1 cellular context compared by ENCODE assay signal in the genomic region with DNA sequence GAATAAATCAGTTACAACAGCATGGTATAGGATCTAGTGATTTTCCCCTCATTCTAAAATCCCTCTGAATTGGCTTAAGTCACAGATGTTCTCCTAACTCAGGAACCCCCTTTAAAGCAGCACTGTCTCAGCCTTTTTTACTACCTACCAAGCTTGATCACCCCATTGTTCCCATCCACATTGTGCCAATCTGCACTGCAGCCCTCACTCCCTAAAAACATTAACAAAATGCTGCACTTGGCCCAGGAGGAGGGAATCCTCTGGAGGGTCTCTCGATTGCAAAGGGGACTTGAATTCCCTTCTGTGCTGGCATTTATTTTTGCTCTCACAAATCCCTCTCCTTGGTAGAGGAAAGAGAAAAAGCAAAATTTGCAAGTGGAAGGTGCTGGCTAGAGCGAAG.
TF ChIP-seq lines count a peak whose summit lies in the region.

No MANE protein-coding gene starts in this region.

TF ChIP-seq in GM23338, 12 proteins besides CTCF, POLR2A, EP300 and RAD21 (continued from another document):
- TF ChIP-seq, protein P1, sequence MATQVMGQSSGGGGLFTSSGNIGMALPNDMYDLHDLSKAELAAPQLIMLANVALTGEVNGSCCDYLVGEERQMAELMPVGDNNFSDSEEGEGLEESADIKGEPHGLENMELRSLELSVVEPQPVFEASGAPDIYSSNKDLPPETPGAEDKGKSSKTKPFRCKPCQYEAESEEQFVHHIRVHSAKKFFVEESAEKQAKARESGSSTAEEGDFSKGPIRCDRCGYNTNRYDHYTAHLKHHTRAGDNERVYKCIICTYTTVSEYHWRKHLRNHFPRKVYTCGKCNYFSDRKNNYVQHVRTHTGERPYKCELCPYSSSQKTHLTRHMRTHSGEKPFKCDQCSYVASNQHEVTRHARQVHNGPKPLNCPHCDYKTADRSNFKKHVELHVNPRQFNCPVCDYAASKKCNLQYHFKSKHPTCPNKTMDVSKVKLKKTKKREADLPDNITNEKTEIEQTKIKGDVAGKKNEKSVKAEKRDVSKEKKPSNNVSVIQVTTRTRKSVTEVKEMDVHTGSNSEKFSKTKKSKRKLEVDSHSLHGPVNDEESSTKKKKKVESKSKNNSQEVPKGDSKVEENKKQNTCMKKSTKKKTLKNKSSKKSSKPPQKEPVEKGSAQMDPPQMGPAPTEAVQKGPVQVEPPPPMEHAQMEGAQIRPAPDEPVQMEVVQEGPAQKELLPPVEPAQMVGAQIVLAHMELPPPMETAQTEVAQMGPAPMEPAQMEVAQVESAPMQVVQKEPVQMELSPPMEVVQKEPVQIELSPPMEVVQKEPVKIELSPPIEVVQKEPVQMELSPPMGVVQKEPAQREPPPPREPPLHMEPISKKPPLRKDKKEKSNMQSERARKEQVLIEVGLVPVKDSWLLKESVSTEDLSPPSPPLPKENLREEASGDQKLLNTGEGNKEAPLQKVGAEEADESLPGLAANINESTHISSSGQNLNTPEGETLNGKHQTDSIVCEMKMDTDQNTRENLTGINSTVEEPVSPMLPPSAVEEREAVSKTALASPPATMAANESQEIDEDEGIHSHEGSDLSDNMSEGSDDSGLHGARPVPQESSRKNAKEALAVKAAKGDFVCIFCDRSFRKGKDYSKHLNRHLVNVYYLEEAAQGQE (IDR thresholded peaks at IDR 0.05; ENCODE audit: unreplicated experiment): no peak
- TF ChIP-seq, protein P2, sequence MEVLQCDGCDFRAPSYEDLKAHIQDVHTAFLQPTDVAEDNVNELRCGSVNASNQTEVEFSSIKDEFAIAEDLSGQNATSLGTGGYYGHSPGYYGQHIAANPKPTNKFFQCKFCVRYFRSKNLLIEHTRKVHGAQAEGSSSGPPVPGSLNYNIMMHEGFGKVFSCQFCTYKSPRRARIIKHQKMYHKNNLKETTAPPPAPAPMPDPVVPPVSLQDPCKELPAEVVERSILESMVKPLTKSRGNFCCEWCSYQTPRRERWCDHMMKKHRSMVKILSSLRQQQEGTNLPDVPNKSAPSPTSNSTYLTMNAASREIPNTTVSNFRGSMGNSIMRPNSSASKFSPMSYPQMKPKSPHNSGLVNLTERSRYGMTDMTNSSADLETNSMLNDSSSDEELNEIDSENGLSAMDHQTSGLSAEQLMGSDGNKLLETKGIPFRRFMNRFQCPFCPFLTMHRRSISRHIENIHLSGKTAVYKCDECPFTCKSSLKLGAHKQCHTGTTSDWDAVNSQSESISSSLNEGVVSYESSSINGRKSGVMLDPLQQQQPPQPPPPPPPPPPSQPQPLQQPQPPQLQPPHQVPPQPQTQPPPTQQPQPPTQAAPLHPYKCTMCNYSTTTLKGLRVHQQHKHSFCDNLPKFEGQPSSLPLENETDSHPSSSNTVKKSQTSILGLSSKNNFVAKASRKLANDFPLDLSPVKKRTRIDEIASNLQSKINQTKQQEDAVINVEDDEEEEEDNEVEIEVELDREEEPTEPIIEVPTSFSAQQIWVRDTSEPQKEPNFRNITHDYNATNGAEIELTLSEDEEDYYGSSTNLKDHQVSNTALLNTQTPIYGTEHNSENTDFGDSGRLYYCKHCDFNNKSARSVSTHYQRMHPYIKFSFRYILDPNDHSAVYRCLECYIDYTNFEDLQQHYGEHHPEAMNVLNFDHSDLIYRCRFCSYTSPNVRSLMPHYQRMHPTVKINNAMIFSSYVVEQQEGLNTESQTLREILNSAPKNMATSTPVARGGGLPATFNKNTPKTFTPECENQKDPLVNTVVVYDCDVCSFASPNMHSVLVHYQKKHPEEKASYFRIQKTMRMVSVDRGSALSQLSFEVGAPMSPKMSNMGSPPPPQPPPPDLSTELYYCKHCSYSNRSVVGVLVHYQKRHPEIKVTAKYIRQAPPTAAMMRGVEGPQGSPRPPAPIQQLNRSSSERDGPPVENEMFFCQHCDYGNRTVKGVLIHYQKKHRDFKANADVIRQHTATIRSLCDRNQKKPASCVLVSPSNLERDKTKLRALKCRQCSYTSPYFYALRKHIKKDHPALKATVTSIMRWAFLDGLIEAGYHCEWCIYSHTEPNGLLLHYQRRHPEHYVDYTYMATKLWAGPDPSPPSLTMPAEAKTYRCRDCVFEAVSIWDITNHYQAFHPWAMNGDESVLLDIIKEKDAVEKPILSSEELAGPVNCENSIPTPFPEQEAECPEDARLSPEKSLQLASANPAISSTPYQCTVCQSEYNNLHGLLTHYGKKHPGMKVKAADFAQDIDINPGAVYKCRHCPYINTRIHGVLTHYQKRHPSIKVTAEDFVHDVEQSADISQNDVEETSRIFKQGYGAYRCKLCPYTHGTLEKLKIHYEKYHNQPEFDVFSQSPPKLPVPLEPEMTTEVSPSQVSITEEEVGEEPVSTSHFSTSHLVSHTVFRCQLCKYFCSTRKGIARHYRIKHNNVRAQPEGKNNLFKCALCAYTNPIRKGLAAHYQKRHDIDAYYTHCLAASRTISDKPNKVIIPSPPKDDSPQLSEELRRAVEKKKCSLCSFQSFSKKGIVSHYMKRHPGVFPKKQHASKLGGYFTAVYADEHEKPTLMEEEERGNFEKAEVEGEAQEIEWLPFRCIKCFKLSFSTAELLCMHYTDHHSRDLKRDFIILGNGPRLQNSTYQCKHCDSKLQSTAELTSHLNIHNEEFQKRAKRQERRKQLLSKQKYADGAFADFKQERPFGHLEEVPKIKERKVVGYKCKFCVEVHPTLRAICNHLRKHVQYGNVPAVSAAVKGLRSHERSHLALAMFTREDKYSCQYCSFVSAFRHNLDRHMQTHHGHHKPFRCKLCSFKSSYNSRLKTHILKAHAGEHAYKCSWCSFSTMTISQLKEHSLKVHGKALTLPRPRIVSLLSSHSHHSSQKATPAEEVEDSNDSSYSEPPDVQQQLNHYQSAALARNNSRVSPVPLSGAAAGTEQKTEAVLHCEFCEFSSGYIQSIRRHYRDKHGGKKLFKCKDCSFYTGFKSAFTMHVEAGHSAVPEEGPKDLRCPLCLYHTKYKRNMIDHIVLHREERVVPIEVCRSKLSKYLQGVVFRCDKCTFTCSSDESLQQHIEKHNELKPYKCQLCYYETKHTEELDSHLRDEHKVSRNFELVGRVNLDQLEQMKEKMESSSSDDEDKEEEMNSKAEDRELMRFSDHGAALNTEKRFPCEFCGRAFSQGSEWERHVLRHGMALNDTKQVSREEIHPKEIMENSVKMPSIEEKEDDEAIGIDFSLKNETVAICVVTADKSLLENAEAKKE (CRISPR knock-in tag; IDR thresholded peaks at IDR 0.05): no peak
- no peak for TF ChIP-seq EZH2 (IDR thresholded peaks at IDR 0.05; ENCODE audit: low read depth, unreplicated experiment)
